11 cellular contexts compared by ENCODE assay signal in the genomic region with DNA sequence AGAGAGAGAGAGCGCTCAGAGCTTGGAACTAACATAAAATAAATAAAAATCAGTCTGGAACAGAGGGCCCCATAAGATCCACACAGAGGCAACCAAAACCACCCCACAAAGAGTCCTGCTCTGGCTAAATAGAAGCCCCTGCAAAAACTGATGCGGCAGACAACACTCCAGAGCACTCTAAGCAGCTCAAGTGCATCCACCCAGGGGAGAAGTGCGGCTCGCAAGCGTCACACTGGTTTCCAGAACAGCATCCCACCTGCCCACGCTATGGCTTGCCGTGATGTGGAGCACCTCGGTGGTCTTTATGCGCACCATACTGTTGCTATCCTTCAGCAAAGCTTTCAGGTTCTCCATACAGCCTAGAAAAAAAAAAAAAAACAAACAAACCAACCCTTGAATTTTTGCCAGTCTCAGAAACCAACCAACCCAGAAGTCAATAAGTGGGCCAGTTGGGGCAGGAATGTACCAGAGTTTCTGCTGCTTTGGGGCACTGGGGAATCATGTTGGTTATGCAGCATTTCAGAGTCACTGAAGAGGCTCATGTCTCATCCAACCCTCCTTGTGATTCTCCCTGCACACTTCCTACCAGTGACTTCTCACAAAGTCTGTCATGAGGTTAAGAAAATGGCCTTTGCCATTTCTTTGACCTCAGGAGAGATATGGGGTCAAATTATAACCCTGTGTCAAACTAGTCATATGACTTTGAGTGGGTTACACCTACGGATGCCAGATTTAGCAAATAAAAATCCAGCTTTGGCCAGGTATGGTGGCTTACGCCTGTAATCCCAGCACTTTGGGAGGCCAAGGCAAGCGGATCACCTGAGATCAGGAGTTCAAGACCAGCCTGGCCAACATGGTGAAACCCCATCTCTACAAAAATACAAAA. TPM values are rescaled to one million over a fixed set of nuclear protein-coding genes. Genes with fewer than 3 reads are reported as not detected.
DNase-seq lines count a peak whose midpoint lies in the region; ATAC-seq and TF ChIP-seq lines count a peak whose summit lies in the region.
"Had no signal": no experiment of that assay in that cellular context is flagged by ENCODE, and none has a peak within 500 bp of the region (broad histone marks: within the 10 kb centered on the region; RNA-seq: fewer than 3 reads in every experiment).

No MANE protein-coding gene starts in this region.

- WGBS in heart right ventricle, 2 donors: 95 to 96% methylated on average over 12 of the region's 12 CpGs

- POLR2A ChIA-PET in activated CD4-positive, alpha-beta memory T cell treated with anti-CD3 and anti-CD28 coated beads, Interleukin-2, amount 10 ng/mL, durations not matched to agents 7 days and 5 days (lab: Charles Lee): interaction anchor here (1.0 to 1.9 kb wide), 5 partner anchors 8 to 78 kb away, joined by 3 to 6 read pairs (median 4); no protein-coding TSS in a partner anchor

- no peaks in the 10 kb centered on the region for H3K27me3 Mint-ChIP-seq in activated CD4-positive, alpha-beta memory T cell treated with anti-CD3 and anti-CD28 coated beads, Interleukin-2, amount 10 ng/mL, durations not matched to agents 7 days and 5 days
- peaks cover 0 to 3% (median 0%) of the 10 kb centered on the region in 3 donors for H3K27me3 Mint-ChIP-seq in naive B cell

- H3K4me2 ChIP-seq in BLaER1 treated with 17β-estradiol and CSF1 and Interleukin-3, amounts not matched to agents 10 nM and 100 nM: peak overlapping the region; percentile 71 to 96 (median 84)

- no peaks in the 10 kb centered on the region for H3K36me3 ChIP-seq in BLaER1 treated with 17β-estradiol and CSF1 and Interleukin-3, amounts not matched to agents 10 nM and 100 nM
- no peaks in the 10 kb centered on the region for H3K36me3 ChIP-seq in heart right ventricle

- ATAC-seq in naive B cell (ENCODE audit: low read depth in 2 of 2): no peak
- no peak for ATAC-seq in HG02610 (IDR thresholded peaks at IDR 0.05; ENCODE audit: unreplicated experiment)
- no peak for ATAC-seq in heart right ventricle
- no peak for ATAC-seq in HG03280 (IDR thresholded peaks at IDR 0.05; ENCODE audit: unreplicated experiment)
- ATAC-seq: PC-3 had no signal

- peak overlapping the region in 4 of 10 experiments; percentile 14 to 40 (median 28); a peak in 6 of 20 replicates for H3K4me3 ChIP-seq in BLaER1 treated with 17β-estradiol and CSF1 and Interleukin-3, amounts not matched to agents 10 nM and 100 nM
- H3K4me3 ChIP-seq in GM08714 (ENCODE audit: low read length) (peak overlapping the region; percentile 7; the same call in 1 of the 2 replicates), heart right ventricle (no peak overlapping the region)

- no peaks in the 10 kb centered on the region for H3K9me3 ChIP-seq in BLaER1 treated with 17β-estradiol and CSF1 and Interleukin-3, amounts not matched to agents 10 nM and 100 nM (replicated peaks in 1 of 11)
- H3K9me3 ChIP-seq in heart right ventricle: no peaks in the 10 kb centered on the region

- CTCF ChIA-PET in activated CD4-positive, alpha-beta memory T cell treated with anti-CD3 and anti-CD28 coated beads, Interleukin-2, amount 10 ng/mL, durations not matched to agents 7 days and 5 days (lab: Charles Lee): interaction anchor here (0.9 to 1.6 kb wide), 4 partner anchors 7 to 183 kb away, joined by 3 to 9 read pairs (median 4); no protein-coding TSS in a partner anchor

- no peaks in the 10 kb centered on the region for H3K36me3 Mint-ChIP-seq in activated CD4-positive, alpha-beta memory T cell treated with anti-CD3 and anti-CD28 coated beads, Interleukin-2, amount 10 ng/mL, durations not matched to agents 7 days and 5 days (ENCODE audit: low read depth)
- no peaks in the 10 kb centered on the region for H3K36me3 Mint-ChIP-seq in naive B cell

- H3K4me3 Mint-ChIP-seq in activated CD4-positive, alpha-beta memory T cell treated with anti-CD3 and anti-CD28 coated beads, Interleukin-2, amount 10 ng/mL, durations not matched to agents 7 days and 5 days: no peak overlapping the region
- H3K4me3 Mint-ChIP-seq in naive B cell: peak overlapping the region; percentile 64 to 90 (median 81)

- peak overlapping the region; percentile 2 to 68 (median 46); a peak in 19 of 22 replicates for H3K9ac ChIP-seq in BLaER1 treated with 17β-estradiol and CSF1 and Interleukin-3, amounts not matched to agents 10 nM and 100 nM

- no peak for TF ChIP-seq CTCF in heart right ventricle (IDR thresholded peaks at IDR 0.05)

- intact Hi-C loops in heart right ventricle (cut with DNase I): no loop called here

- peak overlapping the region in 9 of 11 experiments; percentile 37 to 74 (median 55); a peak in 17 of 22 replicates for H3K27ac ChIP-seq in BLaER1 treated with 17β-estradiol and CSF1 and Interleukin-3, amounts not matched to agents 10 nM and 100 nM
- peak overlapping the region in 1 of 10 donors; percentile 75 for H3K27ac ChIP-seq in heart right ventricle

- DNase-seq in activated CD4-positive, alpha-beta memory T cell treated with anti-CD3 and anti-CD28 coated beads, Interleukin-2, amount 10 ng/mL, durations not matched to agents 7 days and 5 days: no peak
- DNase-seq in naive B cell (no peak), HuH-7.5 (ENCODE audit: low spot score) (no peak), heart right ventricle (no peak)
- DNase-seq: PC-3 had no signal

- peaks cover 55% of the 10 kb centered on the region for H3K4me1 Mint-ChIP-seq in activated CD4-positive, alpha-beta memory T cell treated with anti-CD3 and anti-CD28 coated beads, Interleukin-2, amount 10 ng/mL, durations not matched to agents 7 days and 5 days
- peaks cover 34 to 71% (median 48%) of the 10 kb centered on the region in 3 donors for H3K4me1 Mint-ChIP-seq in naive B cell

- peaks cover 0 to 3% (median 0%) of the 10 kb centered on the region in 11 experiments; a peak in 1 of 22 replicates for H4K20me1 ChIP-seq in BLaER1 treated with 17β-estradiol and CSF1 and Interleukin-3, amounts not matched to agents 10 nM and 100 nM

- H3K4me1 ChIP-seq in BLaER1 treated with 17β-estradiol and CSF1 and Interleukin-3, amounts not matched to agents 10 nM and 100 nM: peaks cover 46 to 99% (median 87%) of the 10 kb centered on the region in 10 experiments
- H3K4me1 ChIP-seq in heart right ventricle: peaks cover 0 to 43% (median 18%) of the 10 kb centered on the region in 9 donors

- H3K27ac Mint-ChIP-seq in activated CD4-positive, alpha-beta memory T cell treated with anti-CD3 and anti-CD28 coated beads, Interleukin-2, amount 10 ng/mL, durations not matched to agents 7 days and 5 days: peak overlapping the region; percentile 94
- H3K27ac Mint-ChIP-seq in naive B cell: peak overlapping the region; percentile 94 to 99 (median 98)

- H3K27me3 ChIP-seq in BLaER1 treated with 17β-estradiol and CSF1 and Interleukin-3, amounts not matched to agents 10 nM and 100 nM: no peaks in the 10 kb centered on the region
- peaks cover 0 to 6% (median 0%) of the 10 kb centered on the region in 7 donors for H3K27me3 ChIP-seq in heart right ventricle

- H3K9me3 Mint-ChIP-seq in activated CD4-positive, alpha-beta memory T cell treated with anti-CD3 and anti-CD28 coated beads, Interleukin-2, amount 10 ng/mL, durations not matched to agents 7 days and 5 days: no peaks in the 10 kb centered on the region
- no peaks in the 10 kb centered on the region for H3K9me3 Mint-ChIP-seq in naive B cell

RNA-seq across cellular contexts. Expression of a gene that starts 3.0 kb away (rescaled TPM):
- total RNA-seq in activated CD4-positive, alpha-beta memory T cell treated with anti-CD3 and anti-CD28 coated beads, Interleukin-2, amount 10 ng/mL, durations not matched to agents 7 days and 5 days: not detected
- polyA plus RNA-seq in naive B cell (ENCODE audit: low read depth in 6 of 6) (under 1 TPM in 2 of 6 donors, not detected in 4; 0.25 to 0.27 TPM), heart right ventricle (under 1 TPM in 1 of 2 donors, not detected in 1; 0.39 TPM)
- under 1 TPM in 1 of 10 donors, not detected in 9; 0.21 TPM for total RNA-seq in heart right ventricle
- total RNA-seq: osteoblast had no signal
- polyA plus RNA-seq: liver had no signal

RNA-seq across cellular contexts. Expression of a gene that starts 6.5 kb away (rescaled TPM):
- total RNA-seq in activated CD4-positive, alpha-beta memory T cell treated with anti-CD3 and anti-CD28 coated beads, Interleukin-2, amount 10 ng/mL, durations not matched to agents 7 days and 5 days: under 1 TPM in 1 of 2 experiments, not detected in 1; 0.33 TPM
- polyA plus RNA-seq in naive B cell (ENCODE audit: low read depth in 6 of 6) (1 to 10 TPM in 2 of 6 donors, under 1 TPM in 3, not detected in 1; 0.40 to 1.7 (median 0.80) TPM), heart right ventricle (under 1 TPM; 0.29 to 0.36 TPM)
- under 1 TPM; 0.15 to 1.00 (median 0.48) TPM for total RNA-seq in heart right ventricle

RNA-seq across cellular contexts. Expression of a gene that starts 41.5 kb away (rescaled TPM):
- total RNA-seq in activated CD4-positive, alpha-beta memory T cell treated with anti-CD3 and anti-CD28 coated beads, Interleukin-2, amount 10 ng/mL, durations not matched to agents 7 days and 5 days: 10 to 100 TPM; 60.7 to 63.2 TPM
- polyA plus RNA-seq in naive B cell (ENCODE audit: low read depth in 6 of 6) (10 to 100 TPM in 1 of 6 donors, 1 to 10 TPM in 4, not detected in 1; 2.6 to 12.1 (median 4.0) TPM), heart right ventricle (10 to 100 TPM; 10.9 to 20.1 TPM)
- 10 to 100 TPM; 15.2 to 33.4 (median 28.3) TPM for total RNA-seq in heart right ventricle
